Comparison of ENCODE assay signal across 1 cellular context in the genomic region with DNA sequence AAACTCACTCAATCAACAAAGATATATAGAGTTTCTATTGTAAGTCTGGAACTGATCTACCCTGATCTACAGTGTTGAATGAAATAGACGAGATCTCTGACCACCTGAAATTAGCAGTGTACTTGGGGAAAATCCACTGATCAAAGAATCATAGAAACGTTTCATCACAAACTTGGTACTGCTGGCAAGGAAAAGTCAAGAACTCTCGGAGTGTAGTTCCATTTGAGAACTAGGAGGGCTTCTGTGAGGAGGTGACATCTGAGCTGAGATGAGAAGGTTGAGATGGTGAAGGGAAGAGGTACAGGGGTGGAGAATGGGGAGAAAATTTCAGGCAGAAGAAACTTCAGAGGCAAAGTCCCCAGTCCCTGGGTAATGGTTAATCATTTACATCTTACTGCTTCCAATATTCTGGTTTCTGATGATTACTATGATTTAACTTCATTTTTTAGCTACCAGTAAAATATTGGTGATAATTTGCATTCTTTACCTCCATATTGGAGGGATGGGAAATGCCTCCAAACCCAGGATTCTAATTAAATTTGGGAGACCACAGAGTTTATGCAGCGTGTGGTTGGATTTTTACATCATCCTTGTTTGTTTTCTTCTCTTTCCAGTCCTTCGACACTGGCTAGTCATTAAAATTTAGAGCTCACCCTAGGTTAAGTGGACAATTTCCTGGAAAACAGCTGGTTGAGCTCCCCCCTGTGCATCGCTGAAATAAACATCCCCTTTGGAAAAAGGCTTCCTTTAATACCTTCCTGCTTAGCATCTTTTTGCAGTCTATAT.
TF ChIP-seq lines count a peak whose summit lies in the region.

No MANE protein-coding gene starts in this region.

TF ChIP-seq in HepG2, 621 proteins besides CTCF, POLR2A, EP300 and RAD21 (continued from another document):
- TF ChIP-seq, protein P1, sequence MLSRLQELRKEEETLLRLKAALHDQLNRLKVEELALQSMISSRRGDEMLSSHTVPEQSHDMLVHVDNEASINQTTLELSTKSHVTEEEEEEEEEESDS (CRISPR knock-in tag; IDR thresholded peaks at IDR 0.05; ENCODE audit: borderline replicate concordance): 0 out of 2 replicates have a peak, but pooled peaks have one; percentile 80
- TF ChIP-seq KAT7 (CRISPR knock-in tag; IDR thresholded peaks at IDR 0.05; ENCODE audit: borderline replicate concordance) (peak; percentile 43; the same call in 1 of the 2 replicates), SOX13 (IDR thresholded peaks at IDR 0.05) (no peak), SOX13 (CRISPR knock-in tag; conservative IDR thresholded peaks at IDR 0.05 in 1 of 2, IDR thresholded peaks at IDR 0.05 in 1 of 2) (0 out of 4 replicates have a peak, but pooled peaks of 1 of the 2 experiments have one; percentile 19), SMAD9 (CRISPR knock-in tag; IDR thresholded peaks at IDR 0.05) (no peak), ZNF891 (CRISPR knock-in tag; IDR thresholded peaks at IDR 0.05) (no peak), HNRNPUL1 (IDR thresholded peaks at IDR 0.05; ENCODE audit: low read depth, low read length) (peak; percentile 95), MLLT10 (CRISPR knock-in tag; IDR thresholded peaks at IDR 0.05) (no peak), HNF4A (CRISPR knock-in tag; IDR thresholded peaks at IDR 0.05) (peak; percentile 7; the same call in 1 of the 2 replicates), SOX6 (IDR thresholded peaks at IDR 0.05) (no peak), SOX6 (CRISPR knock-in tag; IDR thresholded peaks at IDR 0.05) (peak; percentile 54), FOXK1 (CRISPR knock-in tag; IDR thresholded peaks at IDR 0.05; ENCODE audit: borderline replicate concordance, low read depth) (peak; percentile 47; the same call in 1 of the 2 replicates), ZFYVE20 (CRISPR knock-in tag; IDR thresholded peaks at IDR 0.05; ENCODE audit: borderline replicate concordance, low read depth) (no peak), ARID2 (CRISPR knock-in tag; IDR thresholded peaks at IDR 0.05; ENCODE audit: borderline replicate concordance) (0 out of 2 replicates have a peak, but pooled peaks have one; percentile 14), ARNTL (CRISPR knock-in tag; IDR thresholded peaks at IDR 0.05) (0 out of 2 replicates have a peak, but pooled peaks have one; percentile 29), KAT8 (CRISPR knock-in tag; IDR thresholded peaks at IDR 0.05) (peak; percentile 20; the same call in 1 of the 2 replicates)
- TF ChIP-seq, protein P2, sequence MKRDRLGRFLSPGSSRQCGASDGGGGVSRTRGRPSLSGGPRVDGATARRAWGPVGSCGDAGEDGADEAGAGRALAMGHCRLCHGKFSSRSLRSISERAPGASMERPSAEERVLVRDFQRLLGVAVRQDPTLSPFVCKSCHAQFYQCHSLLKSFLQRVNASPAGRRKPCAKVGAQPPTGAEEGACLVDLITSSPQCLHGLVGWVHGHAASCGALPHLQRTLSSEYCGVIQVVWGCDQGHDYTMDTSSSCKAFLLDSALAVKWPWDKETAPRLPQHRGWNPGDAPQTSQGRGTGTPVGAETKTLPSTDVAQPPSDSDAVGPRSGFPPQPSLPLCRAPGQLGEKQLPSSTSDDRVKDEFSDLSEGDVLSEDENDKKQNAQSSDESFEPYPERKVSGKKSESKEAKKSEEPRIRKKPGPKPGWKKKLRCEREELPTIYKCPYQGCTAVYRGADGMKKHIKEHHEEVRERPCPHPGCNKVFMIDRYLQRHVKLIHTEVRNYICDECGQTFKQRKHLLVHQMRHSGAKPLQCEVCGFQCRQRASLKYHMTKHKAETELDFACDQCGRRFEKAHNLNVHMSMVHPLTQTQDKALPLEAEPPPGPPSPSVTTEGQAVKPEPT (CRISPR knock-in tag; IDR thresholded peaks at IDR 0.05; ENCODE audit: low read depth): 0 out of 2 replicates have a peak, but pooled peaks have one; percentile 18
